In genomic region chr10:78045237-78045636, GRCh38 we compare ENCODE assay signal across 9 cellular contexts. TPM values are rescaled to one million over a fixed set of nuclear protein-coding genes. Genes with fewer than 3 reads are reported as not detected.
DNase-seq lines count a peak whose midpoint lies in the region; ATAC-seq and TF ChIP-seq lines count a peak whose summit lies in the region.
"Had no signal": no experiment of that assay in that cellular context is flagged by ENCODE, and none has a peak within 500 bp of the region (broad histone marks: within the 10 kb centered on the region; RNA-seq: fewer than 3 reads in every experiment).

No MANE protein-coding gene starts in this region.

- no peak for DNase-seq in esophagus squamous epithelium (lab: John Stamatoyannopoulos, UW)
- no peak for DNase-seq in naive thymus-derived CD4-positive, alpha-beta T cell
- no peak for DNase-seq in COLO829 (ENCODE audit: low spot score)
- DNase-seq in NCI-H524 treated with DMSO at 0.1 percent for 48 hours (lab: John Stamatoyannopoulos, UW) = no peak
- no peak for DNase-seq in NAMALWA (ENCODE audit: low spot score)

- CTCF ChIA-PET in naive thymus-derived CD4-positive, alpha-beta T cell (lab: Charles Lee) = interaction anchor here (1.4 to 6.2 kb wide), 2 partner anchors 8 to 1150 kb away, joined by 4 to 77 read pairs; no protein-coding TSS in a partner anchor

- peaks cover 26% of the 10 kb centered on the region for H3K36me3 ChIP-seq in HUES48 (ENCODE audit: control insufficient read depth, insufficient read depth, low read length)
- peaks cover 8 to 40% (median 13%) of the 10 kb centered on the region in 3 donors for H3K36me3 ChIP-seq in esophagus squamous epithelium
- H3K36me3 ChIP-seq in naive thymus-derived CD4-positive, alpha-beta T cell (ENCODE audit: control insufficient read depth in 2 of 3, insufficient read depth in 3 of 3, low read length in 3 of 3) = peaks cover 0 to 44% (median 19%) of the 10 kb centered on the region in 3 experiments

- no peak overlapping the region for H3K4me3 ChIP-seq in HUES48 (ENCODE audit: low read depth, low read length)
- no peak overlapping the region for H3K4me3 ChIP-seq in esophagus squamous epithelium
- H3K4me3 ChIP-seq in naive thymus-derived CD4-positive, alpha-beta T cell (ENCODE audit: low read length) = no peak overlapping the region

- no peak for TF ChIP-seq CTCF in esophagus squamous epithelium (IDR thresholded peaks at IDR 0.05)

- peaks cover 10 to 24% (median 17%) of the 10 kb centered on the region in 5 donors for H3K36me3 Mint-ChIP-seq in naive thymus-derived CD4-positive, alpha-beta T cell

- H3K4me3 Mint-ChIP-seq in naive thymus-derived CD4-positive, alpha-beta T cell = no peak overlapping the region

- peaks cover 21% of the 10 kb centered on the region for H3K4me1 ChIP-seq in HUES48 (ENCODE audit: control insufficient read depth, insufficient read depth, low read length)
- peaks cover 3 to 46% (median 8%) of the 10 kb centered on the region in 3 donors for H3K4me1 ChIP-seq in esophagus squamous epithelium
- no peaks in the 10 kb centered on the region for H3K4me1 ChIP-seq in naive thymus-derived CD4-positive, alpha-beta T cell (ENCODE audit: control insufficient read depth in 2 of 2, insufficient read depth in 2 of 2, low read length in 2 of 2)
- H3K4me1 ChIP-seq: parathyroid adenoma had no signal

- peaks cover 16 to 39% (median 32%) of the 10 kb centered on the region in 7 donors for H3K4me1 Mint-ChIP-seq in naive thymus-derived CD4-positive, alpha-beta T cell

- no peak overlapping the region for H3K9ac ChIP-seq in HUES48 (ENCODE audit: low read depth, low read length)
- H3K9ac ChIP-seq: parathyroid adenoma had no signal

- ATAC-seq in GM18907 (IDR thresholded peaks at IDR 0.05; ENCODE audit: unreplicated experiment) = peak; percentile 63
- ATAC-seq in GM21786 (IDR thresholded peaks at IDR 0.05; ENCODE audit: unreplicated experiment) = peak; percentile 68
- ATAC-seq in naive thymus-derived CD4-positive, alpha-beta T cell = no peak

- H3K9me3 ChIP-seq in HUES48 (ENCODE audit: control insufficient read depth, insufficient read depth, low read length) (no peaks in the 10 kb centered on the region), esophagus squamous epithelium (no peaks in the 10 kb centered on the region)
- no peaks in the 10 kb centered on the region for H3K9me3 ChIP-seq in naive thymus-derived CD4-positive, alpha-beta T cell (ENCODE audit: control insufficient read depth in 2 of 3, low read length in 3 of 3)

- no peaks in the 10 kb centered on the region for H3K27me3 Mint-ChIP-seq in naive thymus-derived CD4-positive, alpha-beta T cell

- 43 to 56% methylated on average over 6 to 10 of the region's 10 CpGs for WGBS in esophagus squamous epithelium, 2 donors

- no peaks in the 10 kb centered on the region for H3K9me3 Mint-ChIP-seq in naive thymus-derived CD4-positive, alpha-beta T cell

- intact Hi-C loops in esophagus squamous epithelium (cut with DNase I) = loop anchor here (5.0 kb wide), 1 partner anchor 1147 kb away; no protein-coding TSS in a partner anchor
- intact Hi-C loops in naive thymus-derived CD4-positive, alpha-beta T cell (cut with micrococcal nuclease) = loop anchor here (5.0 kb wide), 2 partner anchors 257 to 1242 kb away; no protein-coding TSS in a partner anchor

- H3K27me3 ChIP-seq in HUES48 (ENCODE audit: control insufficient read depth, insufficient read depth, low read length) = no peaks in the 10 kb centered on the region
- no peaks in the 10 kb centered on the region for H3K27me3 ChIP-seq in esophagus squamous epithelium
- H3K27me3 ChIP-seq in naive thymus-derived CD4-positive, alpha-beta T cell (ENCODE audit: control insufficient read depth in 2 of 2, insufficient read depth in 2 of 2, low read length in 2 of 2) = no peaks in the 10 kb centered on the region

- TF ChIP-seq POLR2A in esophagus squamous epithelium (IDR thresholded peaks at IDR 0.05) = no peak

- peak overlapping the region in 4 of 9 donors; percentile 3 to 20 (median 8) for H3K27ac Mint-ChIP-seq in naive thymus-derived CD4-positive, alpha-beta T cell

- POLR2A ChIA-PET in naive thymus-derived CD4-positive, alpha-beta T cell (lab: Charles Lee) = no interaction called here

- peak overlapping the region; percentile 48 for H3K27ac ChIP-seq in HUES48 (ENCODE audit: low read depth, low read length)
- H3K27ac ChIP-seq in esophagus squamous epithelium = peak overlapping the region in 3 of 4 donors; percentile 18 to 38 (median 23)
- H3K27ac ChIP-seq in naive thymus-derived CD4-positive, alpha-beta T cell (ENCODE audit: low read depth, low read length) = no peak overlapping the region
- H3K27ac ChIP-seq: parathyroid adenoma had no signal

RNA-seq across cellular contexts. Expression of gene RPS24, which starts 11.6 kb away (rescaled TPM):
- 1,000 to 10,000 TPM; 1,266 to 3,992 (median 2,440) TPM for total RNA-seq in esophagus squamous epithelium
- 1,000 to 10,000 TPM; 1,177 to 2,466 (median 1,673) TPM for total RNA-seq in naive thymus-derived CD4-positive, alpha-beta T cell
- 1,000 to 10,000 TPM; 1,173 to 1,441 TPM for polyA plus RNA-seq in naive thymus-derived CD4-positive, alpha-beta T cell

RNA-seq across cellular contexts. Expression of gene POLR3A, which starts 15.9 kb away (rescaled TPM):
- total RNA-seq in esophagus squamous epithelium = 10 to 100 TPM in 3 of 4 donors, 1 to 10 TPM in 1; 8.3 to 13.5 (median 12.0) TPM
- total RNA-seq in naive thymus-derived CD4-positive, alpha-beta T cell = 10 to 100 TPM; 12.0 to 20.9 (median 19.0) TPM
- 10 to 100 TPM in 1 of 2 donors, 1 to 10 TPM in 1; 5.5 to 12.3 TPM for polyA plus RNA-seq in naive thymus-derived CD4-positive, alpha-beta T cell
